ENCODE assay signal across 16 cellular contexts in the genomic region with DNA sequence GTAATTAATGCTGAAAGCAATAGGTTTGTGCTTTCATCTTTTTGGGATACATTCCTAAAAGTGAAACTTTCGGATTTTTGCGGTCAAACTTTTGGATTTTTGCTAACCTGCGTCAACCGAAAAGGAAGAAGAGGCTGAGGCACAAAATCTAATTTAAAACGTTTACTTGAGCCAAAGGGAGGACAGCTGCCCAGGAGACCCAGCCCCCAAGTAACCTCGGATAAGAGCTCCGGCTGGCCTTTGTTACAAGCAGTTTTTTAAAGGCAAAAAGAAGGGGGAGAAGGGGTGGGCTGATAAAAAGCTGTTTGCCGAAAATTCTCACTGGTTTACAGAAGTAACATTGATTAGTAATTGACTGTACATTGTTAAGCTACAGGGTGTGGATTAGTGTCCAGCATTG. TPM values are rescaled to one million over a fixed set of nuclear protein-coding genes. Genes with fewer than 3 reads are reported as not detected.
DNase-seq lines count a peak whose midpoint lies in the region; ATAC-seq and TF ChIP-seq lines count a peak whose summit lies in the region.
"Had no signal": no experiment of that assay in that cellular context is flagged by ENCODE, and none has a peak within 500 bp of the region (broad histone marks: within the 10 kb centered on the region; RNA-seq: fewer than 3 reads in every experiment).

No MANE protein-coding gene starts in this region.

- H3K4me1 ChIP-seq in GM23338 (ENCODE audit: insufficient read depth) = peaks cover 16% of the 10 kb centered on the region
- peaks cover under 1% of the 10 kb centered on the region for H3K4me1 ChIP-seq in NT2/D1 (ENCODE audit: insufficient read depth, insufficient read length)
- H3K4me1 ChIP-seq in neuron (ENCODE audit: insufficient read depth, low read length) = peaks cover 3% of the 10 kb centered on the region
- H3K4me1 ChIP-seq: BLaER1 treated with 17β-estradiol and CSF1 and Interleukin-3, amounts not matched to agents 10 nM and 100 nM had no signal

- H3K4me3 Mint-ChIP-seq in GM23338 = peak overlapping the region; percentile 49
- no peak overlapping the region for H3K4me3 Mint-ChIP-seq in activated naive CD4-positive, alpha-beta T cell treated with anti-CD3 and anti-CD28 coated beads for 36 hours
- H3K4me3 Mint-ChIP-seq: activated naive CD4-positive, alpha-beta T cell treated with anti-CD3 and anti-CD28 coated beads, Interleukin-2, amount 50 U/mL, for 24 hours; central memory CD8-positive, alpha-beta T cell had no signal

- TF ChIP-seq CTCF in GM23338 (conservative IDR thresholded peaks at IDR 0.05; ENCODE audit: low read depth in 2 of 2) (no peak), fibroblast of the aortic adventitia (IDR thresholded peaks at IDR 0.05; ENCODE audit: insufficient read depth, low read length) (no peak)

- no peaks in the 10 kb centered on the region for H4K20me1 ChIP-seq in GM23338 (replicated peaks; ENCODE audit: insufficient read depth)

- H3K27ac Mint-ChIP-seq in GM23338 = peak overlapping the region; percentile 95
- H3K27ac Mint-ChIP-seq in activated naive CD4-positive, alpha-beta T cell treated with anti-CD3 and anti-CD28 coated beads for 36 hours = no peak overlapping the region
- H3K27ac Mint-ChIP-seq: activated naive CD4-positive, alpha-beta T cell treated with anti-CD3 and anti-CD28 coated beads, Interleukin-2, amount 50 U/mL, for 24 hours had no signal

- DNase-seq in GM23338 (ENCODE audit: low spot score) (peak; percentile 63), NT2/D1 (ENCODE audit: low read depth, low spot score) (no peak), fibroblast of the aortic adventitia (ENCODE audit: low read depth) (peak; percentile 40), NCI-H1930 (lab: John Stamatoyannopoulos, UW) (no peak)
- DNase-seq in activated naive CD4-positive, alpha-beta T cell treated with anti-CD3 and anti-CD28 coated beads for 36 hours = no peak
- DNase-seq: DMS79, hypothalamus, MV-4-11, NCI-H345 had no signal

- peaks cover 4% of the 10 kb centered on the region; the same call in 2 of the 3 replicates for H3K9me3 Mint-ChIP-seq in GM23338
- no peaks in the 10 kb centered on the region for H3K9me3 Mint-ChIP-seq in activated naive CD4-positive, alpha-beta T cell treated with anti-CD3 and anti-CD28 coated beads for 36 hours
- H3K9me3 Mint-ChIP-seq: activated naive CD4-positive, alpha-beta T cell treated with anti-CD3 and anti-CD28 coated beads, Interleukin-2, amount 50 U/mL, for 24 hours; central memory CD8-positive, alpha-beta T cell had no signal

- H3K27me3 Mint-ChIP-seq in GM23338 (ENCODE audit: insufficient read depth, low read depth, poor library complexity) = peaks cover 3% of the 10 kb centered on the region
- H3K27me3 Mint-ChIP-seq in activated naive CD4-positive, alpha-beta T cell treated with anti-CD3 and anti-CD28 coated beads for 36 hours (ENCODE audit: low read depth) = no peaks in the 10 kb centered on the region
- H3K27me3 Mint-ChIP-seq: activated naive CD4-positive, alpha-beta T cell treated with anti-CD3 and anti-CD28 coated beads, Interleukin-2, amount 50 U/mL, for 24 hours; central memory CD8-positive, alpha-beta T cell had no signal

- CTCF ChIA-PET in activated naive CD4-positive, alpha-beta T cell treated with anti-CD3 and anti-CD28 coated beads for 36 hours (lab: Charles Lee) = interaction anchor here (0.8 kb wide), 1 partner anchor 10 kb away, joined by 3 read pairs; no protein-coding TSS in a partner anchor

- H3K4me2 ChIP-seq in GM23338 = peak overlapping the region; percentile 66
- H3K4me2 ChIP-seq: BLaER1 treated with 17β-estradiol and CSF1 and Interleukin-3, amounts not matched to agents 10 nM and 100 nM had no signal

- peak overlapping the region; percentile 34; the same call in 1 of the 2 replicates for H3K4me3 ChIP-seq in GM23338
- H3K4me3 ChIP-seq in NT2/D1 (ENCODE audit: insufficient read length, low read depth) = no peak overlapping the region
- H3K4me3 ChIP-seq in fibroblast of the aortic adventitia (ENCODE audit: low read depth, low read length) = no peak overlapping the region
- H3K4me3 ChIP-seq in neuron (ENCODE audit: low read length) = peak overlapping the region; percentile 49
- H3K4me3 ChIP-seq: BLaER1 treated with 17β-estradiol and CSF1 and Interleukin-3, amounts not matched to agents 10 nM and 100 nM; thoracic aorta had no signal

- peak; percentile 69 for ATAC-seq in GM23338
- ATAC-seq in HG02759 (IDR thresholded peaks at IDR 0.05; ENCODE audit: unreplicated experiment) = no peak
- ATAC-seq in HG02884 (IDR thresholded peaks at IDR 0.05; ENCODE audit: unreplicated experiment) = no peak

- H3F3A ChIP-seq in GM23338 (replicated peaks; ENCODE audit: low read depth) = peaks cover 15% of the 10 kb centered on the region

- H3K27ac ChIP-seq in GM23338 (ENCODE audit: low read depth) = peak overlapping the region; percentile 96
- H3K27ac ChIP-seq: BLaER1 treated with 17β-estradiol and CSF1 and Interleukin-3, amounts not matched to agents 10 nM and 100 nM; thoracic aorta had no signal

- H3K79me2 ChIP-seq in GM23338 (replicated peaks; ENCODE audit: insufficient read depth) = no peaks in the 10 kb centered on the region

- no peaks in the 10 kb centered on the region for H3K36me3 ChIP-seq in GM23338 (ENCODE audit: insufficient read depth)
- H3K36me3 ChIP-seq in NT2/D1 (ENCODE audit: insufficient read depth, insufficient read length, low read length) = no peaks in the 10 kb centered on the region
- no peaks in the 10 kb centered on the region for H3K36me3 ChIP-seq in neuron (ENCODE audit: insufficient read depth, low read length)
- H3K36me3 ChIP-seq: BLaER1 treated with 17β-estradiol and CSF1 and Interleukin-3, amounts not matched to agents 10 nM and 100 nM; thoracic aorta had no signal

- no peaks in the 10 kb centered on the region for H3K27me3 ChIP-seq in GM23338 (ENCODE audit: insufficient read depth)
- H3K27me3 ChIP-seq in NT2/D1 (ENCODE audit: insufficient read depth, insufficient read length) = no peaks in the 10 kb centered on the region
- no peaks in the 10 kb centered on the region for H3K27me3 ChIP-seq in neuron (ENCODE audit: insufficient read depth, low read length)

- no peaks in the 10 kb centered on the region for H3K9me2 ChIP-seq in GM23338 (ENCODE audit: insufficient read depth)

- H3K9me3 ChIP-seq in NT2/D1 (ENCODE audit: insufficient read depth, low read length) (no peaks in the 10 kb centered on the region), neuron (ENCODE audit: low read length) (no peaks in the 10 kb centered on the region)
- H3K9me3 ChIP-seq: thoracic aorta had no signal

- intact Hi-C loops in activated naive CD4-positive, alpha-beta T cell treated with anti-CD3 and anti-CD28 coated beads for 36 hours (cut with micrococcal nuclease) = no loop called here

- H3K4me1 Mint-ChIP-seq in GM23338 = peaks cover 28% of the 10 kb centered on the region; the same call in 2 of the 3 replicates
- H3K4me1 Mint-ChIP-seq in activated naive CD4-positive, alpha-beta T cell treated with anti-CD3 and anti-CD28 coated beads for 36 hours (ENCODE audit: low read depth) = peaks cover 4% of the 10 kb centered on the region
- H3K4me1 Mint-ChIP-seq: activated naive CD4-positive, alpha-beta T cell treated with anti-CD3 and anti-CD28 coated beads, Interleukin-2, amount 50 U/mL, for 24 hours; central memory CD8-positive, alpha-beta T cell had no signal

- H3K36me3 Mint-ChIP-seq in GM23338 (ENCODE audit: low read depth) = peaks cover 9% of the 10 kb centered on the region; the same call in 1 of the 3 replicates
- H3K36me3 Mint-ChIP-seq in activated naive CD4-positive, alpha-beta T cell treated with anti-CD3 and anti-CD28 coated beads for 36 hours (ENCODE audit: low read depth) = no peaks in the 10 kb centered on the region
- H3K36me3 Mint-ChIP-seq: activated naive CD4-positive, alpha-beta T cell treated with anti-CD3 and anti-CD28 coated beads, Interleukin-2, amount 50 U/mL, for 24 hours had no signal

- H2AFZ ChIP-seq in GM23338 (no peak overlapping the region), neuron (ENCODE audit: low read depth, low read length) (peak overlapping the region; percentile 9)

- peak overlapping the region; percentile 56 for H3K9ac ChIP-seq in NT2/D1 (ENCODE audit: insufficient read length, low read depth)
- H3K9ac ChIP-seq: BLaER1 treated with 17β-estradiol and CSF1 and Interleukin-3, amounts not matched to agents 10 nM and 100 nM had no signal

TF ChIP-seq in GM23338, 12 proteins besides CTCF, POLR2A, EP300 and RAD21 (continues in another document):
- no peak for TF ChIP-seq ZNF114 (CRISPR knock-in tag; IDR thresholded peaks at IDR 0.05)
- TF ChIP-seq CREB1 (CRISPR knock-in tag; IDR thresholded peaks at IDR 0.05; ENCODE audit: low read depth) = no peak
- TF ChIP-seq, protein P1, sequence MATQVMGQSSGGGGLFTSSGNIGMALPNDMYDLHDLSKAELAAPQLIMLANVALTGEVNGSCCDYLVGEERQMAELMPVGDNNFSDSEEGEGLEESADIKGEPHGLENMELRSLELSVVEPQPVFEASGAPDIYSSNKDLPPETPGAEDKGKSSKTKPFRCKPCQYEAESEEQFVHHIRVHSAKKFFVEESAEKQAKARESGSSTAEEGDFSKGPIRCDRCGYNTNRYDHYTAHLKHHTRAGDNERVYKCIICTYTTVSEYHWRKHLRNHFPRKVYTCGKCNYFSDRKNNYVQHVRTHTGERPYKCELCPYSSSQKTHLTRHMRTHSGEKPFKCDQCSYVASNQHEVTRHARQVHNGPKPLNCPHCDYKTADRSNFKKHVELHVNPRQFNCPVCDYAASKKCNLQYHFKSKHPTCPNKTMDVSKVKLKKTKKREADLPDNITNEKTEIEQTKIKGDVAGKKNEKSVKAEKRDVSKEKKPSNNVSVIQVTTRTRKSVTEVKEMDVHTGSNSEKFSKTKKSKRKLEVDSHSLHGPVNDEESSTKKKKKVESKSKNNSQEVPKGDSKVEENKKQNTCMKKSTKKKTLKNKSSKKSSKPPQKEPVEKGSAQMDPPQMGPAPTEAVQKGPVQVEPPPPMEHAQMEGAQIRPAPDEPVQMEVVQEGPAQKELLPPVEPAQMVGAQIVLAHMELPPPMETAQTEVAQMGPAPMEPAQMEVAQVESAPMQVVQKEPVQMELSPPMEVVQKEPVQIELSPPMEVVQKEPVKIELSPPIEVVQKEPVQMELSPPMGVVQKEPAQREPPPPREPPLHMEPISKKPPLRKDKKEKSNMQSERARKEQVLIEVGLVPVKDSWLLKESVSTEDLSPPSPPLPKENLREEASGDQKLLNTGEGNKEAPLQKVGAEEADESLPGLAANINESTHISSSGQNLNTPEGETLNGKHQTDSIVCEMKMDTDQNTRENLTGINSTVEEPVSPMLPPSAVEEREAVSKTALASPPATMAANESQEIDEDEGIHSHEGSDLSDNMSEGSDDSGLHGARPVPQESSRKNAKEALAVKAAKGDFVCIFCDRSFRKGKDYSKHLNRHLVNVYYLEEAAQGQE (IDR thresholded peaks at IDR 0.05; ENCODE audit: unreplicated experiment) = no peak

RNA-seq across cellular contexts. Expression of gene USP9X, which starts 59.3 kb away (rescaled TPM):
- 305 and 329 TPM in 2 replicates for total RNA-seq in GM23338 (2014; rRNA removed; shearing (Covaris generic))
- polyA plus RNA-seq in GM23338 (2016; fragmentation: Nextera tagmentation; extraction: Ambion mirVana) = 48.7 and 62.2 TPM in 2 replicates
- total RNA-seq in fibroblast of the aortic adventitia (ENCODE audit: low replicate concordance) = 99.1 and 102 TPM in 2 replicates
- total RNA-seq in activated naive CD4-positive, alpha-beta T cell treated with anti-CD3 and anti-CD28 coated beads for 36 hours = 10 to 100 TPM; 60.0 to 63.4 TPM

Comparison
In these comparisons a context has a peak if more than half of its experiments do, and no peak if none do; other contexts are left out.
1. DNase-seq: peak in GM23338 (single experiment) and fibroblast of the aortic adventitia (single experiment); none in NT2/D1 (single experiment), activated naive CD4-positive, alpha-beta T cell treated with anti-CD3 and anti-CD28 coated beads for 36 hours (single experiment) and NCI-H1930 (0 of 2).
2. H3K4me3 ChIP-seq: peak in GM23338 (single experiment) and neuron (single experiment); none in NT2/D1 (single experiment) and fibroblast of the aortic adventitia (single experiment).